Comparison of ENCODE assay signal across 26 cellular contexts in the genomic region with DNA sequence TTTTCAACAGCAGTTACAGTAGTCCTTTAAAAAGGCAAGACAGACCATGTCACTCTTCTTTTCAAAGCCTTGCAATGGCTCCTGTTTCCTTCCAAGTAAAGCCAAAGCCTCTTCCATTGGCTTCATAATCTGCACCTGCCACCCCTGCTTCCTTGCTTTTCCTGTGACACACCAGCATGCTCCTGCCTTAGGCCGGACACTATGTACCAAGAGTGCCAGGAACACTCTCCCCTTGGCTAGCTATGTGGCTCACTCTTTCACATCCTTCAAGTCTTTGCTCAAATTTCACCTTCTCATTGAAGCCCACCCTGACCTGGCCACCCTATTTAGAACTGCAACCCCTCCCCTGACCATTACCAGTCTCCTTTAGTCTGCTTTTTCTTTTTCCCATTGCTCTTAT. TPM values are rescaled to one million over a fixed set of nuclear protein-coding genes. Genes with fewer than 3 reads are reported as not detected.
DNase-seq lines count a peak whose midpoint lies in the region; ATAC-seq, FAIRE-seq and TF ChIP-seq lines count a peak whose summit lies in the region.
"Had no signal": no experiment of that assay in that cellular context is flagged by ENCODE, and none has a peak within 500 bp of the region (broad histone marks: within the 10 kb centered on the region; RNA-seq: fewer than 3 reads in every experiment).

No MANE protein-coding gene starts in this region.

- ATAC-seq in HepG2 (no peak), right lobe of liver (no peak), HG02852 (IDR thresholded peaks at IDR 0.05; ENCODE audit: unreplicated experiment) (no peak), HG03432 (IDR thresholded peaks at IDR 0.05; ENCODE audit: unreplicated experiment) (no peak)
- ATAC-seq: A549, GM12878 had no signal

- H3K79me2 ChIP-seq in HepG2 (ENCODE audit: insufficient read depth, low read length): no peaks in the 10 kb centered on the region

- TF ChIP-seq POLR2A in HepG2 (IDR thresholded peaks at IDR 0.05; ENCODE audit: insufficient read depth in 1 of 2, low read depth in 2 of 2, low read length in 2 of 2): no peak
- TF ChIP-seq POLR2A in right lobe of liver (IDR thresholded peaks at IDR 0.05): no peak

- no peaks in the 10 kb centered on the region for H3K4me1 ChIP-seq in HepG2 (ENCODE audit: insufficient read depth, low read length)
- peaks cover 0 to 15% (median 4%) of the 10 kb centered on the region in 4 donors for H3K4me1 ChIP-seq in right lobe of liver
- peaks cover 0 to 59% (median 15%) of the 10 kb centered on the region in 4 donors for H3K4me1 ChIP-seq in tibial artery
- H3K4me1 ChIP-seq: BE2C had no signal

- no peaks in the 10 kb centered on the region for H4K20me1 ChIP-seq in HepG2 (ENCODE audit: insufficient read depth, low read length)
- H4K20me1 ChIP-seq: BLaER1 treated with 17β-estradiol and CSF1 and Interleukin-3, amounts not matched to agents 10 nM and 100 nM had no signal

- H3K4me3 ChIP-seq in HepG2 (replicated peaks in 1 of 3; ENCODE audit: insufficient read depth in 1 of 3, low read depth in 2 of 3, low read length in 3 of 3): no peak overlapping the region
- H3K4me3 ChIP-seq in right lobe of liver: no peak overlapping the region
- H3K4me3 ChIP-seq in tibial artery: no peak overlapping the region
- H3K4me3 ChIP-seq: A549; BLaER1 treated with 17β-estradiol and CSF1 and Interleukin-3, amounts not matched to agents 10 nM and 100 nM; GM12878; GM23248 had no signal

- no peak for DNase-seq in HepG2 (ENCODE audit: low spot score)
- no peak for DNase-seq in right lobe of liver
- DNase-seq in mesenteric fat pad (ENCODE audit: low spot score): peak; percentile 43
- peak in 1 of 2 donors; percentile 66 for DNase-seq in tibial artery
- DNase-seq in NCI-H226: no peak
- DNase-seq: 8988T; ACHN; AML-193; BE2C; CD4-positive, alpha-beta T cell; CD8-positive, alpha-beta memory T cell; DMS 273 treated with DMSO at 0.1 percent for 48 hours; DMS79; EL; GDM1; GM23248; H7; HCEC 1CT had no signal

- POLR2A ChIA-PET in HepG2 (lab: Yijun Ruan, JAX): no interaction called here

- H3K36me3 ChIP-seq in HepG2 (replicated peaks in 1 of 2; ENCODE audit: control insufficient read depth in 1 of 2, insufficient read depth in 2 of 2, low read length in 2 of 2) (peaks cover 12 to 26% of the 10 kb centered on the region in 2 experiments), right lobe of liver (peaks cover 0 to 41% (median 20%) of the 10 kb centered on the region in 4 donors), tibial artery (peaks cover 0 to 10% (median 5%) of the 10 kb centered on the region in 3 donors)
- H3K36me3 ChIP-seq: BE2C; BLaER1 treated with 17β-estradiol and CSF1 and Interleukin-3, amounts not matched to agents 10 nM and 100 nM had no signal

- WGBS in HepG2 (ENCODE audit: low lambda C conversion rate): 97% methylated on average over 1 of the region's 1 CpG
- WGBS in right lobe of liver (ENCODE audit: insufficient coverage, low coverage, low lambda C conversion rate, missing lambda C conversion rate): 100% methylated on average over 1 of the region's 1 CpG

- TF ChIP-seq RAD21 in HepG2 (CRISPR knock-in tag; IDR thresholded peaks at IDR 0.05): no peak

- CTCF ChIA-PET in HepG2 (lab: Yijun Ruan, JAX; ENCODE audit: low intra/inter-chr PET ratio, low total read pairs): no interaction called here

- H3K9ac ChIP-seq in HepG2 (ENCODE audit: insufficient read depth, low read depth, low read length): no peak overlapping the region
- H3K9ac ChIP-seq: BLaER1 treated with 17β-estradiol and CSF1 and Interleukin-3, amounts not matched to agents 10 nM and 100 nM; GM23248 had no signal

- intact Hi-C loops in HepG2 (cut with micrococcal nuclease; ENCODE audit: unreplicated experiment) (no loop called here), right lobe of liver (cut with DNase I) (no loop called here), tibial artery (cut with DNase I; ENCODE audit: low total_unique reads) (no loop called here)

- H3K27ac ChIP-seq in HepG2 (ENCODE audit: extremely low read length, insufficient read depth, low read length) (no peak overlapping the region), right lobe of liver (no peak overlapping the region), tibial artery (peak overlapping the region; percentile 69 to 86)
- H3K27ac ChIP-seq: A549; BLaER1 treated with 17β-estradiol and CSF1 and Interleukin-3, amounts not matched to agents 10 nM and 100 nM; GM23248 had no signal

- no peak for FAIRE-seq in HepG2 (lab: Jason Lieb, UNC)
- FAIRE-seq: A549, D721Med, GM12878, GM19239, H1 had no signal

- in situ Hi-C loops in HepG2 (cut with HindIII; ENCODE audit: extremely low pct_ligation_motif_present, low pct_unique_long_range_greater_than_20kb): no loop called here

- no TSS peak for BruUV-seq in HepG2 (replicated peaks; lab: Mats Ljungman, UMichigan)

- no peaks in the 10 kb centered on the region for H3K27me3 ChIP-seq in HepG2 (ENCODE audit: control insufficient read depth in 1 of 2, insufficient read depth in 2 of 2, low read length in 2 of 2)
- H3K27me3 ChIP-seq in right lobe of liver: no peaks in the 10 kb centered on the region
- H3K27me3 ChIP-seq in tibial artery: no peaks in the 10 kb centered on the region
- H3K27me3 ChIP-seq: BE2C; BLaER1 treated with 17β-estradiol and CSF1 and Interleukin-3, amounts not matched to agents 10 nM and 100 nM had no signal

- H2AFZ ChIP-seq in HepG2 (ENCODE audit: low read length): no peak overlapping the region
- H2AFZ ChIP-seq: GM23248 had no signal

- TF ChIP-seq CTCF in HepG2 (CRISPR knock-in tag; IDR thresholded peaks at IDR 0.05) (no peak), right lobe of liver (IDR thresholded peaks at IDR 0.05) (no peak), tibial artery (IDR thresholded peaks at IDR 0.05) (no peak)

- H3K9me3 ChIP-seq in HepG2 (ENCODE audit: low read length) (no peaks in the 10 kb centered on the region), right lobe of liver (no peaks in the 10 kb centered on the region), tibial artery (no peaks in the 10 kb centered on the region)
- H3K9me3 ChIP-seq: A549; BE2C; BLaER1 treated with 17β-estradiol and CSF1 and Interleukin-3, amounts not matched to agents 10 nM and 100 nM had no signal

- H3K4me2 ChIP-seq in HepG2 (ENCODE audit: low read depth, low read length): no peak overlapping the region
- H3K4me2 ChIP-seq: A549; BLaER1 treated with 17β-estradiol and CSF1 and Interleukin-3, amounts not matched to agents 10 nM and 100 nM had no signal

- TF ChIP-seq EP300 in HepG2 (IDR thresholded peaks at IDR 0.05; ENCODE audit: low read depth in 2 of 2, low read length in 2 of 2) (no peak), HepG2 (CRISPR knock-in tag; IDR thresholded peaks at IDR 0.05; ENCODE audit: borderline replicate concordance) (no peak)

TF ChIP-seq in HepG2, 621 proteins besides CTCF, POLR2A, EP300 and RAD21:
- TF ChIP-seq, protein P1, sequence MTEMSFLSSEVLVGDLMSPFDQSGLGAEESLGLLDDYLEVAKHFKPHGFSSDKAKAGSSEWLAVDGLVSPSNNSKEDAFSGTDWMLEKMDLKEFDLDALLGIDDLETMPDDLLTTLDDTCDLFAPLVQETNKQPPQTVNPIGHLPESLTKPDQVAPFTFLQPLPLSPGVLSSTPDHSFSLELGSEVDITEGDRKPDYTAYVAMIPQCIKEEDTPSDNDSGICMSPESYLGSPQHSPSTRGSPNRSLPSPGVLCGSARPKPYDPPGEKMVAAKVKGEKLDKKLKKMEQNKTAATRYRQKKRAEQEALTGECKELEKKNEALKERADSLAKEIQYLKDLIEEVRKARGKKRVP (CRISPR knock-in tag; IDR thresholded peaks at IDR 0.05): 0 out of 4 replicates have a peak, but pooled peaks of 1 of the 2 experiments have one; percentile 24
- peak; percentile 62; the same call in 1 of the 2 replicates for TF ChIP-seq PAF1 (CRISPR knock-in tag; IDR thresholded peaks at IDR 0.05)
- TF ChIP-seq, protein P2, sequence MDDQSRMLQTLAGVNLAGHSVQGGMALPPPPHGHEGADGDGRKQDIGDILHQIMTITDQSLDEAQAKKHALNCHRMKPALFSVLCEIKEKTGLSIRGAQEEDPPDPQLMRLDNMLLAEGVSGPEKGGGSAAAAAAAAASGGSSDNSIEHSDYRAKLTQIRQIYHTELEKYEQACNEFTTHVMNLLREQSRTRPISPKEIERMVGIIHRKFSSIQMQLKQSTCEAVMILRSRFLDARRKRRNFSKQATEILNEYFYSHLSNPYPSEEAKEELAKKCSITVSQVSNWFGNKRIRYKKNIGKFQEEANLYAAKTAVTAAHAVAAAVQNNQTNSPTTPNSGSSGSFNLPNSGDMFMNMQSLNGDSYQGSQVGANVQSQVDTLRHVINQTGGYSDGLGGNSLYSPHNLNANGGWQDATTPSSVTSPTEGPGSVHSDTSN (CRISPR knock-in tag; IDR thresholded peaks at IDR 0.05; ENCODE audit: borderline replicate concordance): no peak
TF ChIP-seq in HepG2: peak in this region for 2.

RNA-seq across cellular contexts. Expression of a gene that starts 22.2 kb away (rescaled TPM):
- total RNA-seq in HepG2 (2016; rRNA removed; fragmentation: Illumina TruSeq; extraction: Trizol): 0.11 and 0.44 TPM in 2 replicates
- 0.09 and 0.10 TPM in 2 replicates for total RNA-seq in HepG2 (2016; cell fraction: cytosol; rRNA removed; fragmentation: Illumina TruSeq; extraction: Trizol; ENCODE audit: low read depth)
- 0.25 and 0.39 TPM in 2 replicates for total RNA-seq in HepG2 (2016; cell fraction: insoluble cytoplasmic fraction; rRNA removed; fragmentation: Illumina TruSeq; extraction: Trizol)
- total RNA-seq in HepG2 (2016; cell fraction: membrane; rRNA removed; fragmentation: Illumina TruSeq; extraction: Trizol): 0.09 and 0.21 TPM in 2 replicates
- total RNA-seq in HepG2 (2016; cell fraction: nucleus; rRNA removed; fragmentation: Illumina TruSeq; extraction: Trizol): 0.75 and 0.87 TPM in 2 replicates
- polyA plus RNA-seq in HepG2 (2011; rRNA removed): 1.0 and 1.8 TPM in 2 replicates
- polyA plus RNA-seq in HepG2 (2011; cell fraction: cytosol; rRNA removed): 0.48 and 0.60 TPM in 2 replicates
- 5.5 and 7.6 TPM in 2 replicates for polyA plus RNA-seq in HepG2 (2011; cell fraction: nucleus; rRNA removed)
- 0.59 and 0.96 TPM in 2 replicates for polyA plus RNA-seq in HepG2 (2012)
- 0.07 and 0.10 TPM in 2 replicates for polyA plus RNA-seq in HepG2 (2016; cell fraction: cytosol; fragmentation: Illumina TruSeq; extraction: Trizol; ENCODE audit: low read depth)
- 0.19 and 0.26 TPM in 2 replicates for polyA plus RNA-seq in HepG2 (2016; cell fraction: insoluble cytoplasmic fraction; fragmentation: Illumina TruSeq; extraction: Trizol; ENCODE audit: low read depth)
- 0.09 and 0.19 TPM in 2 replicates for polyA plus RNA-seq in HepG2 (2016; cell fraction: membrane; fragmentation: Illumina TruSeq; extraction: Trizol; ENCODE audit: low read depth)
- polyA plus RNA-seq in HepG2 (2016; cell fraction: nucleus; fragmentation: Illumina TruSeq; extraction: Trizol; ENCODE audit: insufficient read depth, low read depth): 2.2 TPM in 2 replicates
- 0.91 and 1.4 TPM in 2 replicates for polyA minus RNA-seq in HepG2 (2011; rRNA and poly(A)+ RNA removed; ENCODE audit: low replicate concordance)
- polyA minus RNA-seq in HepG2 (2011; cell fraction: cytosol; rRNA and poly(A)+ RNA removed): 0.09 and 0.20 TPM in 2 replicates
- polyA minus RNA-seq in HepG2 (2011; cell fraction: nucleus; rRNA and poly(A)+ RNA removed): 3.5 and 3.7 TPM in 2 replicates
- total RNA-seq in right lobe of liver: 1 to 10 TPM in 5 of 6 experiments, under 1 TPM in 1; 0.99 to 2.5 (median 2.1) TPM
- 1.6 TPM for total RNA-seq in mesenteric fat pad

Comparison
In these comparisons a context has a peak if more than half of its experiments do, and no peak if none do; other contexts are left out.
1. H3K27ac ChIP-seq: peak in tibial artery (2 of 2); none in HepG2 (single experiment) and right lobe of liver (0 of 3).